ENCODE assay signal across 24 cellular contexts in genomic region chr7:103714377-103714927, GRCh38.
DNase-seq lines count a peak whose midpoint lies in the region; ATAC-seq, FAIRE-seq and TF ChIP-seq lines count a peak whose summit lies in the region.
"Had no signal": no experiment of that assay in that cellular context is flagged by ENCODE, and none has a peak within 500 bp of the region (broad histone marks: within the 10 kb centered on the region; RNA-seq: fewer than 3 reads in every experiment).

No MANE protein-coding gene starts in this region.

- H3K9me3 ChIP-seq in astrocyte (ENCODE audit: insufficient read depth, low read depth, low read length), result no peaks in the 10 kb centered on the region
- H3K9me3 ChIP-seq in CD8-positive, alpha-beta T cell (ENCODE audit: low read length), result no peaks in the 10 kb centered on the region
- no peaks in the 10 kb centered on the region for H3K9me3 ChIP-seq in small intestine (ENCODE audit: control insufficient read depth, low read depth)
- H3K9me3 ChIP-seq: MG63 had no signal

- TF ChIP-seq CTCF in astrocyte (IDR thresholded peaks at IDR 0.05; ENCODE audit: insufficient read depth, low read depth, low read length) (no peak), CD14-positive monocyte (IDR thresholded peaks at IDR 0.05) (no peak)
- TF ChIP-seq CTCF in CD8-positive, alpha-beta T cell (IDR thresholded peaks at IDR 0.05), result no peak

- ATAC-seq in CD8-positive, alpha-beta T cell, result no peak
- ATAC-seq: Panc1 had no signal

- H3K79me1 ChIP-seq in mesendoderm (ENCODE audit: low read length), result no peaks in the 10 kb centered on the region

- H3K4me2 ChIP-seq in astrocyte (ENCODE audit: low read length), result no peak overlapping the region
- H3K4me2 ChIP-seq in mesendoderm (ENCODE audit: low read length), result no peak overlapping the region

- FAIRE-seq in astrocyte (lab: Jason Lieb, UNC) (no peak), small intestine (lab: Jason Lieb, UNC) (no peak)
- FAIRE-seq: D721Med had no signal

- H4K8ac ChIP-seq in mesendoderm (ENCODE audit: low read depth, low read length), result no peak overlapping the region

- no peak overlapping the region for H2BK120ac ChIP-seq in mesendoderm (ENCODE audit: low read depth, low read length)

- DNase-seq in EH (ENCODE audit: low read depth) (peak; percentile 38), NCI-H345 treated with DMSO at 0.1 percent for 48 hours (lab: John Stamatoyannopoulos, UW; ENCODE audit: unreplicated experiment) (peak; percentile 1), astrocyte (ENCODE audit: low read depth) (peak; percentile 20), mesendoderm (peak; percentile 7), OCI-M2 (lab: John Stamatoyannopoulos, UW; ENCODE audit: unreplicated experiment) (no peak), CD14-positive monocyte (ENCODE audit: low spot score) (no peak), small intestine (no peak)
- no peak for DNase-seq in CD8-positive, alpha-beta T cell
- DNase-seq: AML-193, DMS53, EL, H7, Kasumi-1, MG63, NCI-H1417, NCI-H1694 treated with DMSO at 0.1 percent for 48 hours, NCI-H2081 treated with DMSO at 0.1 percent for 48 hours, NCI-H2171 treated with DMSO at 0.1 percent for 48 hours, NCI-H510A, NCI-H748 treated with DMSO at 0.1 percent for 48 hours, SIG-M5 had no signal

- H4K5ac ChIP-seq in mesendoderm (ENCODE audit: low read length), result no peak overlapping the region

- H3K27ac Mint-ChIP-seq in astrocyte (ENCODE audit: unreplicated experiment) (no peak overlapping the region), CD14-positive monocyte (no peak overlapping the region)
- H3K27ac Mint-ChIP-seq in CD8-positive, alpha-beta T cell, result no peak overlapping the region

- no peaks in the 10 kb centered on the region for H3K79me2 ChIP-seq in astrocyte (ENCODE audit: insufficient read depth, low read length)
- H3K79me2 ChIP-seq in mesendoderm (ENCODE audit: control insufficient read depth, insufficient read depth, low read length), result no peaks in the 10 kb centered on the region

- H3K9ac ChIP-seq in astrocyte (ENCODE audit: low read length) (no peak overlapping the region), mesendoderm (ENCODE audit: low read length) (no peak overlapping the region)

- H3K9me3 Mint-ChIP-seq in astrocyte (ENCODE audit: unreplicated experiment) (no peaks in the 10 kb centered on the region), CD14-positive monocyte (peaks cover 0 to 1% (median 0%) of the 10 kb centered on the region in 7 donors)
- no peaks in the 10 kb centered on the region for H3K9me3 Mint-ChIP-seq in CD8-positive, alpha-beta T cell

- H3K4me3 ChIP-seq in astrocyte (ENCODE audit: insufficient read depth, low read depth, low read length) (no peak overlapping the region), mesendoderm (ENCODE audit: low read length) (no peak overlapping the region), small intestine (ENCODE audit: low read depth in 1 of 2, low read length in 2 of 2) (no peak overlapping the region)
- H3K4me3 ChIP-seq in CD8-positive, alpha-beta T cell (ENCODE audit: low read depth, low read length), result no peak overlapping the region
- H3K4me3 ChIP-seq: MG63 had no signal

- no peak overlapping the region for H2AFZ ChIP-seq in astrocyte (ENCODE audit: low read depth, low read length)

- no peak overlapping the region for H3K4ac ChIP-seq in mesendoderm (ENCODE audit: low read depth, low read length)

- no CpG with 5 or more reads among the region's 9 CpGs for WGBS in mesendoderm (ENCODE audit: extremely low coverage, insufficient coverage, low lambda C conversion rate)
- WGBS in small intestine, 3 donors, result 81 to 87% (median 81%) methylated on average over 9 of the region's 9 CpGs

- H3K27ac ChIP-seq in astrocyte (ENCODE audit: low read depth, low read length), result no peak overlapping the region
- H3K27ac ChIP-seq in mesendoderm (ENCODE audit: low read depth, low read length), result no peak overlapping the region
- no peak overlapping the region for H3K27ac ChIP-seq in CD8-positive, alpha-beta T cell (ENCODE audit: low read depth, low read length)
- H3K27ac ChIP-seq in small intestine (ENCODE audit: low read depth in 1 of 2, low read length in 1 of 2), result no peak overlapping the region
- H3K27ac ChIP-seq: C4-2B had no signal

- H3K23ac ChIP-seq in mesendoderm (ENCODE audit: low read length), result no peak overlapping the region

- no peaks in the 10 kb centered on the region for H3K36me3 ChIP-seq in astrocyte (ENCODE audit: insufficient read depth, low read length)
- no peaks in the 10 kb centered on the region for H3K36me3 ChIP-seq in mesendoderm (ENCODE audit: control insufficient read depth, insufficient read depth, low read length)
- H3K36me3 ChIP-seq in CD8-positive, alpha-beta T cell (ENCODE audit: insufficient read depth, low read length), result no peaks in the 10 kb centered on the region
- no peaks in the 10 kb centered on the region for H3K36me3 ChIP-seq in small intestine (ENCODE audit: control insufficient read depth in 2 of 2, insufficient read depth in 2 of 2, low read length in 2 of 2)
- H3K36me3 ChIP-seq: MG63 had no signal

- H3K4me3 Mint-ChIP-seq in astrocyte (ENCODE audit: unreplicated experiment), result no peak overlapping the region
- H3K4me3 Mint-ChIP-seq in CD8-positive, alpha-beta T cell, result no peak overlapping the region
- H3K4me3 Mint-ChIP-seq in CD14-positive monocyte, result no peak overlapping the region

- no peak overlapping the region for H3K18ac ChIP-seq in mesendoderm (ENCODE audit: low read length)

- POLR2A ChIA-PET in CD8-positive, alpha-beta T cell (lab: Charles Lee), result no interaction called here

- H2BK15ac ChIP-seq in mesendoderm (replicated peaks; ENCODE audit: low read depth), result no peak overlapping the region

- H3K27me3 ChIP-seq in astrocyte (ENCODE audit: insufficient read depth, low read length), result no peaks in the 10 kb centered on the region
- H3K27me3 ChIP-seq in mesendoderm (ENCODE audit: insufficient read depth, low read length, poor library complexity), result no peaks in the 10 kb centered on the region
- H3K27me3 ChIP-seq in CD8-positive, alpha-beta T cell (ENCODE audit: insufficient read depth, low read length), result no peaks in the 10 kb centered on the region
- peaks cover 0 to 2% of the 10 kb centered on the region in 2 donors for H3K27me3 ChIP-seq in small intestine (ENCODE audit: control insufficient read depth in 2 of 2, insufficient read depth in 2 of 2, low read length in 2 of 2)
- H3K27me3 ChIP-seq: MG63 had no signal

- H3K36me3 Mint-ChIP-seq in astrocyte (ENCODE audit: low read depth, unreplicated experiment), result no peaks in the 10 kb centered on the region
- no peaks in the 10 kb centered on the region for H3K36me3 Mint-ChIP-seq in CD8-positive, alpha-beta T cell
- H3K36me3 Mint-ChIP-seq in CD14-positive monocyte, result no peaks in the 10 kb centered on the region

- H3K4me1 Mint-ChIP-seq in astrocyte (ENCODE audit: low read depth, unreplicated experiment) (peaks cover 10% of the 10 kb centered on the region), CD14-positive monocyte (no peaks in the 10 kb centered on the region)
- H3K4me1 Mint-ChIP-seq in CD8-positive, alpha-beta T cell (ENCODE audit: low read depth), result no peaks in the 10 kb centered on the region

- H2AK5ac ChIP-seq in mesendoderm (ENCODE audit: low read length), result no peak overlapping the region

- H3K27me3 Mint-ChIP-seq in astrocyte (ENCODE audit: low read depth, unreplicated experiment), result peaks cover 3% of the 10 kb centered on the region
- H3K27me3 Mint-ChIP-seq in CD8-positive, alpha-beta T cell (ENCODE audit: low read depth), result peaks cover 6% of the 10 kb centered on the region
- H3K27me3 Mint-ChIP-seq in CD14-positive monocyte (ENCODE audit: low read depth in 3 of 3), result peaks cover 0 to 1% (median 0%) of the 10 kb centered on the region in 3 donors

- H3K56ac ChIP-seq in mesendoderm (ENCODE audit: low read length), result no peak overlapping the region

- peaks cover 3% of the 10 kb centered on the region for H3K4me1 ChIP-seq in astrocyte (ENCODE audit: insufficient read depth, low read length)
- no peaks in the 10 kb centered on the region for H3K4me1 ChIP-seq in mesendoderm (ENCODE audit: control insufficient read depth, low read depth, low read length)
- H3K4me1 ChIP-seq in CD8-positive, alpha-beta T cell (ENCODE audit: insufficient read depth, low read length), result no peaks in the 10 kb centered on the region
- no peaks in the 10 kb centered on the region for H3K4me1 ChIP-seq in small intestine (ENCODE audit: control insufficient read depth in 2 of 2, insufficient read depth in 1 of 2, low read depth in 1 of 2, low read length in 1 of 2)

- H2BK5ac ChIP-seq in mesendoderm (ENCODE audit: low read length), result no peak overlapping the region

- no peaks in the 10 kb centered on the region for H4K20me1 ChIP-seq in astrocyte (ENCODE audit: insufficient read depth, low read length)

- CTCF ChIA-PET in CD8-positive, alpha-beta T cell (lab: Charles Lee), result no interaction called here

- intact Hi-C loops in CD8-positive, alpha-beta T cell (cut with DNase I, micrococcal nuclease), result no loop called here
- intact Hi-C loops in CD14-positive monocyte (cut with micrococcal nuclease), result no loop called here

Comparison
In these comparisons a context has a peak if more than half of its experiments do, and no peak if none do; other contexts are left out.
1. DNase-seq: peak in EH (single experiment), NCI-H345 treated with DMSO at 0.1 percent for 48 hours (single experiment), astrocyte (single experiment) and mesendoderm (single experiment); none in CD8-positive, alpha-beta T cell (0 of 7), OCI-M2 (single experiment), CD14-positive monocyte (single experiment) and small intestine (single experiment).